In the genomic region with DNA sequence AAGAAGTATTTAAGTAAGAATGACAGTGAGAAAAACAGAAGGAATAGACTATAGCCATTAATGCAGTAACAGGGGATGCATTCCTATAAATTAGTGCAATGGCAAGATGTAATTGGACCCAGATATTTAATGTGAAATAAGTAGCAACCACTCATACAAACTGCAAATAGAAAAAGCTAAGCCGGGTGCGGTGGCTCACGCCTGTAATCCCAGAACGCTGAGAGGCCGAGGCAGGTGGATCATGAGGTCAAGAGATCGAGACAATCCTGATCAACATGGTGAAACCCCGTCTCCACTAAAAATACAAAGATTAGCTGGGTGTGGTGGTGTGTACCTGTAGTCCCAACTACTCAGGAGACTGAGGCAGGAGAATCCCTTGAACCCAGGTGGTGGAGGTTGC, we compare ENCODE assay signal across 31 cellular contexts.
"Had no signal": no experiment of that assay in that cellular context is flagged by ENCODE, and none has a peak within 500 bp of the region (broad histone marks: within the 10 kb centered on the region; RNA-seq: fewer than 3 reads in every experiment).

No MANE protein-coding gene starts in this region.

- ATAC-seq: activated CD4-positive, alpha-beta T cell treated with anti-CD3 and anti-CD28 coated beads for 36 hours; activated CD4-positive, CD25-positive, alpha-beta regulatory T cell treated with anti-CD3 and anti-CD28 coated beads, Interleukin-2, amount 50 U/mL, for 24 hours; activated CD8-positive, alpha-beta memory T cell treated with anti-CD3 and anti-CD28 coated beads, Interleukin-2, amount 10 ng/mL, durations not matched to agents 7 days and 5 days; activated CD8-positive, alpha-beta T cell treated with anti-CD3 and anti-CD28 coated beads, Interleukin-2, amount 10 ng/mL, durations not matched to agents 7 days and 5 days; activated naive CD8-positive, alpha-beta T cell treated with anti-CD3 and anti-CD28 coated beads, Interleukin-2, amount 50 U/mL, for 24 hours; WTC11 had no signal

- H3K27me3 ChIP-seq: ascending aorta, cardiac muscle cell had no signal

- H3K36me3 ChIP-seq: ascending aorta, cardiac muscle cell, WERI-Rb-1 had no signal

- DNase-seq: activated CD4-positive, alpha-beta memory T cell treated with anti-CD3 and anti-CD28 coated beads, Interleukin-2, amount 10 ng/mL, durations not matched to agents 7 days and 5 days; activated CD4-positive, alpha-beta T cell treated with anti-CD3 and anti-CD28 coated beads for 1 hour; activated CD4-positive, alpha-beta T cell treated with anti-CD3 and anti-CD28 coated beads for 36 hours; activated CD4-positive, alpha-beta T cell treated with anti-CD3 and anti-CD28 coated beads for 48 hours; activated CD4-positive, alpha-beta T cell treated with anti-CD3 and anti-CD28 coated beads, Interleukin-2, amount 10 ng/mL, durations not matched to agents 7 days and 5 days; activated CD4-positive, alpha-beta T cell treated with anti-CD3 and anti-CD28 coated beads, Interleukin-2, amount 50 U/mL, for 48 hours; activated CD4-positive, CD25-positive, alpha-beta regulatory T cell; activated CD8-positive, alpha-beta memory T cell treated with anti-CD3 and anti-CD28 coated beads for 24 hours; activated CD8-positive, alpha-beta memory T cell treated with anti-CD3 and anti-CD28 coated beads, Interleukin-2, amount 10 ng/mL, durations not matched to agents 7 days and 5 days; activated CD8-positive, alpha-beta memory T cell treated with anti-CD3 and anti-CD28 coated beads, Interleukin-2, amount 50 U/mL, for 48 hours; activated CD8-positive, alpha-beta T cell treated with anti-CD3 and anti-CD28 coated beads, Interleukin-2, amount 10 ng/mL, durations not matched to agents 7 days and 5 days; activated effector memory CD4-positive, alpha-beta T cell treated with Interleukin-2 at 50 U/mL for 16 hours; activated gamma-delta T cell; activated naive CD4-positive, alpha-beta T cell treated with anti-CD3 and anti-CD28 coated beads, Interleukin-2, amount 10 ng/mL, durations not matched to agents 7 days and 5 days; activated naive CD4-positive, alpha-beta T cell treated with Interleukin-2 at 50 U/mL for 16 hours; activated naive CD8-positive, alpha-beta T cell treated with anti-CD3 and anti-CD28 coated beads, Interleukin-2, amount 10 ng/mL, durations not matched to agents 7 days and 5 days; activated naive CD8-positive, alpha-beta T cell treated with anti-CD3 and anti-CD28 coated beads, Interleukin-2, amount 50 U/mL, for 24 hours; activated T-cell treated with anti-CD3 and anti-CD28 coated beads, Interleukin-2, amount 50 U/mL, for 24 hours; activated T-cell treated with anti-CD3 and anti-CD28 coated beads, Interleukin-2, amount 50 U/mL, for 48 hours; amygdala; anterior cingulate cortex; caudate nucleus; cerebellar nuclear complex; T-helper 1 cell; T-helper 2 cell; T-helper 9 cell; WERI-Rb-1 had no signal

- H3K4me3 ChIP-seq: ascending aorta, cardiac muscle cell had no signal

- H3K4me1 ChIP-seq: ascending aorta had no signal

- H3K27ac ChIP-seq: ascending aorta, cardiac muscle cell, WERI-Rb-1 had no signal

- H3K9me3 ChIP-seq: ascending aorta had no signal
